ENCODE assay signal across 8 cellular contexts in the genomic region with DNA sequence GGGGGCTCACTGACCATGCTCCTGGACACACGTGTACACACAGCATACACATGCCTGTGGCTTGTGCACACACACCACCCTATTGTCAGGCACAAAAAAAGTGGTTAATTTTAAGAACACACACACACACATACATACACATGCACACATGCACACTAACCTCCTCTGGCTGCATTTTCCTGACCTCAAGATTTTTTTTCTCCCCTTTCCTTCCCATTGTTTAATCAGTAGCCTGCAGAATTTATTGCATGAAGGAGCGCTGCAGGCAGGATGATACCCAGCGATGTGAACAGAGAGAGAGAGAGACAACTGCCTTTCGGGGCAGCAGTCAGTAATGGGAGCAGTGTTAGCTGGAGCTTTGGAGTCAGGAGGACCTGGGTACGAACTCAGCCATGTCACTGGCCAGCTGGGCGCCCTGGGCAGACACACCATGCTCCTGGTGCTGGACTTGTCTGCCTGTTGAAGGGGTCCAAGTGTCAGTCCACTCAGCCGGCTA. TPM values are rescaled to one million over a fixed set of nuclear protein-coding genes. Genes with fewer than 3 reads are reported as not detected.
DNase-seq lines count a peak whose midpoint lies in the region; ATAC-seq and TF ChIP-seq lines count a peak whose summit lies in the region.

No MANE protein-coding gene starts in this region.

- TF ChIP-seq CTCF in fibroblast of pulmonary artery (IDR thresholded peaks at IDR 0.05; ENCODE audit: low read length, missing control alignments) (no peak), foreskin keratinocyte (conservative IDR thresholded peaks at IDR 0.05) (no peak)

- DNase-seq in SJSA1 (ENCODE audit: low read depth in 1 of 2, low spot score in 2 of 2) (peak in 1 of 2 experiments; percentile 42), fibroblast of pulmonary artery (ENCODE audit: low read depth) (no peak), NCI-H128 (lab: John Stamatoyannopoulos, UW; ENCODE audit: unreplicated experiment) (no peak), foreskin keratinocyte (no peak), hepatic stellate cell (ENCODE audit: low spot score) (no peak)

- H3K36me3 ChIP-seq in SJSA1 = peaks cover 5% of the 10 kb centered on the region
- no peaks in the 10 kb centered on the region for H3K36me3 ChIP-seq in skeletal muscle satellite cell (ENCODE audit: insufficient read depth, low read length)

- H3K4me1 ChIP-seq in SJSA1 (replicated peaks) = peaks cover 45% of the 10 kb centered on the region
- peaks cover 40% of the 10 kb centered on the region for H3K4me1 ChIP-seq in skeletal muscle satellite cell (ENCODE audit: control insufficient read depth, insufficient read depth, low read length)
- peaks cover 11% of the 10 kb centered on the region for H3K4me1 ChIP-seq in foreskin keratinocyte

- H3K9ac ChIP-seq in skeletal muscle satellite cell (ENCODE audit: low read depth, low read length) = no peak overlapping the region

- peak overlapping the region; percentile 42 for H3K4me3 ChIP-seq in SJSA1
- H3K4me3 ChIP-seq in fibroblast of pulmonary artery (replicated peaks; ENCODE audit: low read depth, low read length) = peak overlapping the region; percentile 70
- H3K4me3 ChIP-seq in skeletal muscle satellite cell (ENCODE audit: low read length) = no peak overlapping the region

- peak overlapping the region; percentile 81 for H3K4me2 ChIP-seq in skeletal muscle satellite cell (ENCODE audit: low read length)

- H3K27ac ChIP-seq in SJSA1 (peak overlapping the region; percentile 90), foreskin keratinocyte (no peak overlapping the region)

- peak; percentile 3 for ATAC-seq in GM19455 (IDR thresholded peaks at IDR 0.05; ENCODE audit: unreplicated experiment)
- ATAC-seq in HG02938 (IDR thresholded peaks at IDR 0.05; ENCODE audit: unreplicated experiment) = no peak
- no peak for ATAC-seq in foreskin keratinocyte

- H3K27me3 ChIP-seq in SJSA1 (replicated peaks) (no peaks in the 10 kb centered on the region), skeletal muscle satellite cell (ENCODE audit: control insufficient read depth, insufficient read depth, low read length) (no peaks in the 10 kb centered on the region), foreskin keratinocyte (no peaks in the 10 kb centered on the region)

- H3K9me3 ChIP-seq in SJSA1 (replicated peaks) = no peaks in the 10 kb centered on the region
- H3K9me3 ChIP-seq in skeletal muscle satellite cell (replicated peaks; ENCODE audit: low read length) = no peaks in the 10 kb centered on the region

RNA-seq across cellular contexts. Expression of a gene that starts 1.0 kb away (rescaled TPM):
- total RNA-seq in SJSA1 (2014; rRNA removed; shearing (Covaris generic)) = 25.2 and 30.4 TPM in 2 replicates
- 23.8 and 34.9 TPM in 2 replicates for total RNA-seq in skeletal muscle satellite cell (2012; rRNA removed)
- 85.1 and 98.9 TPM in 2 replicates for total RNA-seq in foreskin keratinocyte
- 73.2 and 77.9 TPM in 2 replicates for polyA plus RNA-seq in foreskin keratinocyte
